ENCODE assay signal across 15 cellular contexts in the genomic region with DNA sequence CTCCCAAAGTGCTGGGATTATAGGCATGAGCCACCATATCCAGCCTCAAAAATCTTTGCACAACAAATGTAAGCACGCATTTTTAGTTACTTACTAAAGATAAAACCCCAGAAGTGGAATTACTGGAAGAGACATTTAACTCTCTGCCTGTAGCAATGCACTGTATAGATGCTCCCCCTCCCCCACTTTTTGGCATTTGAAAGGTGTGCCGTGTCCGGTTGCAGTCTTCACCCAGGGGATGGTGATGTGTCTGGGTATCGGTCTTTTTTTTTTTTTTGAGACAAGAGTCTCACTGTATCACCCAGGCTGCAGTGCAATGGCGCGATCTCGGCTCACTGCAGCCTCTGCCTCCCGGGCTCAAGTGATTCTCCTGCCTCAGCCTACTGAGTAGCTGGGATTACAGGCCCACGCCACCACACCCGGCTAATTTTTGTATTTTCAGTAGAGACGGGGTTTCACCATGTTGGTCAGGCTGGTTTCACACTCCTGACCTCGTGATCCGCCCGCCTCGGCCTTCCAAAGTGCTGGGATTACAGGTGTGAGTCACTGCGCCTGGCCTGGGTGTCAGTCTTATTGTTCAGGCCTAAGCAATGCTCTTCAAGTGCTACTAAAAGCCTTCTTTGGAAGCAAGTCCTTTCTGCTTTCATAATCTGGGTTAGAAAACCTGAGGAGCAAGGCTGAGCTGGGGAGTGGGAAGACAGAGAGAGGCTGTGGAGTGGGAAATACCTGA. TPM values are rescaled to one million over a fixed set of nuclear protein-coding genes. Genes with fewer than 3 reads are reported as not detected.
"Had no signal": no experiment of that assay in that cellular context is flagged by ENCODE, and none has a peak within 500 bp of the region (broad histone marks: within the 10 kb centered on the region; RNA-seq: fewer than 3 reads in every experiment).

No MANE protein-coding gene starts in this region.

RNA-seq across cellular contexts. Expression of gene SPATA12, which starts 23.0 kb away (rescaled TPM):
- total RNA-seq: activated CD4-positive, alpha-beta memory T cell treated with anti-CD3 and anti-CD28 coated beads, Interleukin-2, amount 10 ng/mL, durations not matched to agents 7 days and 5 days; activated CD4-positive, alpha-beta T cell treated with anti-CD3 and anti-CD28 coated beads for 36 hours; activated CD4-positive, alpha-beta T cell treated with anti-CD3 and anti-CD28 coated beads, Interleukin-2, amount 10 ng/mL, durations not matched to agents 24 days and 14 days; activated naive CD4-positive, alpha-beta T cell treated with anti-CD3 and anti-CD28 coated beads, Interleukin-2, amount 50 U/mL, for 72 hours; activated naive CD8-positive, alpha-beta T cell treated with anti-CD3 and anti-CD28 coated beads, Interleukin-2, amount 10 ng/mL, durations not matched to agents 7 days and 5 days; activated T-cell treated with anti-CD3 and anti-CD28 coated beads, Interleukin-2, amount 50 U/mL, for 72 hours; astrocyte; bronchial epithelial cell; cardiac septum; cerebellum; fibroblast of lung; fibroblast of villous mesenchyme; gastroesophageal sphincter; heart right ventricle; T-helper 1 cell treated with Interleukin-12 subunit alpha and Interleukin-12 subunit beta and Interleukin-4 antibody, amounts not matched to agents 30 ng/mL and 1 ng/mL, for 36 hours had no signal
- polyA plus RNA-seq: fibroblast of lung, heart right ventricle had no signal
